ENCODE assay signal across 2 cellular contexts in the genomic region with DNA sequence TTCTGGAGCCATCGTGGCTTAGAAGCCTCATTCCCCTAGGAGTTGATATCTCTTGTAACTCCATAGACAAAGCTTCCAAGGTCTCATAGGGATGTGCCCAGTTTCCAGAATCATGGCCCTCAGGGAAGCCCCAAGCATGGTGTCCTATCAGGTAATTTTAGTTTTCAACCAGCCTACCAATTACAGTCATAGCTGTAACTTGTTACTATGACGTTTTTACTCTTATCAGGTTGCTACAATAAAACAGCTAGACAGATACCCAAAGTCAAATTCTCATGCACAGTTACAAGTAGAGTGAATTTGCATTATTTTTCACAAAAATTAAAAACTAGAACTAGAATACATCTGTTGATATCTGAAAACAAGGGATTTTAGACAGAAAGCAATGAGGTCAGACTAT.
TF ChIP-seq lines count a peak whose summit lies in the region.

No MANE protein-coding gene starts in this region.

TF ChIP-seq in SK-N-SH, 30 proteins besides CTCF, POLR2A, EP300 and RAD21:
- TF ChIP-seq TAF1 (IDR thresholded peaks at IDR 0.05; ENCODE audit: borderline replicate concordance, low read depth, low read length): no peak
- TF ChIP-seq RFX5 (IDR thresholded peaks at IDR 0.05; ENCODE audit: low read length): peak; percentile 83

TF ChIP-seq in GM12878, 131 proteins besides CTCF, POLR2A, EP300 and RAD21:
- TF ChIP-seq RFX5 (IDR thresholded peaks at IDR 0.05; ENCODE audit: low read depth, low read length): peak; percentile 44; the same call in 1 of the 2 replicates
- TF ChIP-seq GATAD2B (conservative IDR thresholded peaks at IDR 0.05; ENCODE audit: low read depth): no peak
- no peak for TF ChIP-seq ZSCAN29 (IDR thresholded peaks at IDR 0.05)
